2 cellular contexts compared by ENCODE assay signal in genomic region chr9:21217211-21217610, GRCh38. TPM values are rescaled to one million over a fixed set of nuclear protein-coding genes. Genes with fewer than 3 reads are reported as not detected.
"Had no signal": no experiment of that assay in that cellular context is flagged by ENCODE, and none has a peak within 500 bp of the region (broad histone marks: within the 10 kb centered on the region; RNA-seq: fewer than 3 reads in every experiment).

Gene IFNA16 (minus strand): TSS chr9:21217311. CDS start chr9:21217305, 6 bp downstream.

RNA-seq across cellular contexts. Expression of gene IFNA16, which starts in this region (rescaled TPM):
- total RNA-seq: G401, GM12878 had no signal
- polyA plus RNA-seq: GM12878 had no signal
